ENCODE assay signal across 35 cellular contexts in the genomic region with DNA sequence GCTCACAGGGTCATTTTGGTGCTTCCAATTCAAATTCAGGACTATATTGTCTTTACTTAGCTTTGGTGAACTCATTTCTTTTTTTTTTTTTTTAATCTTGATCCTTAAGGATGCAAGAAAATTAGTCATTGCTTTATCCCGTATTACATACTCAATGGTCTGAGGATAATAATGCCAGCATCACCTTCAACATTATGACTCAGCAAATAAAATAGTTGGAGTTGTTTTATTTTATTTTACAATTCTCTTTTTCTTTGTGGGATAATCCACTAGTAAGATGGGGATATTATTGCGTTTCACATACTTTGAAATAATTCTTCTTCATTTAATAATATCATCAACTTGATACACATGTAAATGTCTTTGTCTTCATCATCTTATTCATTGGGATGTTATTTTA.
"Had no signal": no experiment of that assay in that cellular context is flagged by ENCODE, and none has a peak within 500 bp of the region (broad histone marks: within the 10 kb centered on the region; RNA-seq: fewer than 3 reads in every experiment).

No MANE protein-coding gene starts in this region.

- H3K4me3 ChIP-seq: ascending aorta, cardiac muscle cell had no signal

- FAIRE-seq: bronchial epithelial cell, TTC549 had no signal

- H3K27ac Mint-ChIP-seq: activated B cell treated with CpG ODN at 0.5 μM for 24 hours; activated CD4-positive, alpha-beta memory T cell treated with anti-CD3 and anti-CD28 coated beads for 36 hours; activated CD4-positive, alpha-beta T cell treated with anti-CD3 and anti-CD28 coated beads, Interleukin-2, amount 10 ng/mL, durations not matched to agents 24 days and 14 days; activated CD8-positive, alpha-beta T cell treated with anti-CD3 and anti-CD28 coated beads for 36 hours; activated naive CD4-positive, alpha-beta T cell treated with anti-CD3 and anti-CD28 coated beads, Interleukin-2, amount 10 ng/mL, durations not matched to agents 7 days and 5 days; activated naive CD4-positive, alpha-beta T cell treated with anti-CD3 and anti-CD28 coated beads, Interleukin-2, amount 50 U/mL, for 24 hours; activated naive CD8-positive, alpha-beta T cell; activated naive CD8-positive, alpha-beta T cell treated with anti-CD3 and anti-CD28 coated beads, Interleukin-2, amount 10 ng/mL, durations not matched to agents 7 days and 5 days; activated naive CD8-positive, alpha-beta T cell treated with anti-CD3 and anti-CD28 coated beads, Interleukin-2, amount 50 U/mL, for 24 hours; activated T-cell treated with anti-CD3 and anti-CD28 coated beads, Interleukin-2, amount 50 U/mL, for 24 hours; activated T-helper 2 cell treated with anti-CD3 and anti-CD28 coated beads, Interferon-gamma antibody, Interleukin-2, Interleukin-4, amounts not matched to agents 10 μg/mL and 5 μg/mL and 100 μg/mL, durations not matched to agents 14 hours and 24 hours and 36 hours; brain; T-cell; T-helper 17 cell had no signal

- H3K36me3 Mint-ChIP-seq: activated CD4-positive, alpha-beta memory T cell treated with anti-CD3 and anti-CD28 coated beads for 36 hours; activated naive CD4-positive, alpha-beta T cell treated with anti-CD3 and anti-CD28 coated beads, Interleukin-2, amount 10 ng/mL, durations not matched to agents 7 days and 5 days; activated naive CD4-positive, alpha-beta T cell treated with anti-CD3 and anti-CD28 coated beads, Interleukin-2, amount 50 U/mL, for 24 hours; activated naive CD8-positive, alpha-beta T cell; activated naive CD8-positive, alpha-beta T cell treated with anti-CD3 and anti-CD28 coated beads, Interleukin-2, amount 10 ng/mL, durations not matched to agents 7 days and 5 days; brain; T-cell had no signal

- H3K4me1 ChIP-seq: ascending aorta had no signal

- H3K27me3 Mint-ChIP-seq: activated B cell treated with CpG ODN at 0.5 μM for 24 hours; activated CD4-positive, alpha-beta memory T cell treated with anti-CD3 and anti-CD28 coated beads for 36 hours; activated CD4-positive, alpha-beta T cell treated with anti-CD3 and anti-CD28 coated beads, Interleukin-2, amount 10 ng/mL, durations not matched to agents 24 days and 14 days; activated CD8-positive, alpha-beta T cell treated with anti-CD3 and anti-CD28 coated beads for 36 hours; activated naive CD4-positive, alpha-beta T cell treated with anti-CD3 and anti-CD28 coated beads, Interleukin-2, amount 10 ng/mL, durations not matched to agents 7 days and 5 days; activated naive CD4-positive, alpha-beta T cell treated with anti-CD3 and anti-CD28 coated beads, Interleukin-2, amount 50 U/mL, for 24 hours; activated naive CD8-positive, alpha-beta T cell; activated naive CD8-positive, alpha-beta T cell treated with anti-CD3 and anti-CD28 coated beads, Interleukin-2, amount 10 ng/mL, durations not matched to agents 7 days and 5 days; activated naive CD8-positive, alpha-beta T cell treated with anti-CD3 and anti-CD28 coated beads, Interleukin-2, amount 50 U/mL, for 24 hours; activated T-cell treated with anti-CD3 and anti-CD28 coated beads, Interleukin-2, amount 50 U/mL, for 24 hours; brain; central memory CD8-positive, alpha-beta T cell; T-cell; T-helper 17 cell had no signal

- H3K27ac ChIP-seq: ascending aorta, cardiac muscle cell, VCaP had no signal

- DNase-seq: activated B cell treated with CpG ODN at 0.5 μM for 24 hours; activated CD4-positive, alpha-beta memory T cell treated with anti-CD3 and anti-CD28 coated beads for 36 hours; activated CD4-positive, alpha-beta T cell treated with anti-CD3 and anti-CD28 coated beads for 4 hours; activated CD4-positive, alpha-beta T cell treated with anti-CD3 and anti-CD28 coated beads, Interleukin-2, amount 10 ng/mL, durations not matched to agents 24 days and 14 days; activated CD4-positive, alpha-beta T cell treated with anti-CD3 and anti-CD28 coated beads, Interleukin-2, amount 50 U/mL, for 1 hour; activated CD4-positive, alpha-beta T cell treated with anti-CD3 and anti-CD28 coated beads, Interleukin-2, amount 50 U/mL, for 4 hours; activated CD4-positive, CD25-positive, alpha-beta regulatory T cell treated with anti-CD3 and anti-CD28 coated beads, Interleukin-2, amount 50 U/mL, for 72 hours; activated CD8-positive, alpha-beta memory T cell treated with anti-CD3 and anti-CD28 coated beads, Interleukin-2, amount 50 U/mL, for 4 hours; activated CD8-positive, alpha-beta T cell treated with anti-CD3 and anti-CD28 coated beads for 36 hours; activated effector memory CD4-positive, alpha-beta T cell treated with Interleukin-2 at 50 U/mL for 16 hours; activated gamma-delta T cell; activated naive CD4-positive, alpha-beta T cell treated with anti-CD3 and anti-CD28 coated beads, Interleukin-2, amount 10 ng/mL, durations not matched to agents 7 days and 5 days; activated naive CD4-positive, alpha-beta T cell treated with Interleukin-2 at 50 U/mL for 16 hours; activated naive CD8-positive, alpha-beta T cell treated with anti-CD3 and anti-CD28 coated beads, Interleukin-2, amount 10 ng/mL, durations not matched to agents 7 days and 5 days; activated naive CD8-positive, alpha-beta T cell treated with anti-CD3 and anti-CD28 coated beads, Interleukin-2, amount 50 U/mL, for 24 hours; activated T-cell treated with anti-CD3 and anti-CD28 coated beads for 4 hours; activated T-cell treated with anti-CD3 and anti-CD28 coated beads, Interleukin-2, amount 50 U/mL, for 24 hours; activated T-cell treated with anti-CD3 and anti-CD28 coated beads, Interleukin-2, amount 50 U/mL, for 48 hours; amygdala; anterior cingulate cortex; caudate nucleus; cerebellar nuclear complex; T-cell; T-helper 17 cell; T1000 had no signal

- H3K27me3 ChIP-seq: ascending aorta had no signal

- H3K9me3 Mint-ChIP-seq: activated CD4-positive, alpha-beta T cell treated with anti-CD3 and anti-CD28 coated beads, Interleukin-2, amount 10 ng/mL, durations not matched to agents 24 days and 14 days; activated CD8-positive, alpha-beta T cell treated with anti-CD3 and anti-CD28 coated beads for 36 hours; activated naive CD4-positive, alpha-beta T cell treated with anti-CD3 and anti-CD28 coated beads, Interleukin-2, amount 10 ng/mL, durations not matched to agents 7 days and 5 days; activated naive CD4-positive, alpha-beta T cell treated with anti-CD3 and anti-CD28 coated beads, Interleukin-2, amount 50 U/mL, for 24 hours; activated naive CD8-positive, alpha-beta T cell treated with anti-CD3 and anti-CD28 coated beads, Interleukin-2, amount 10 ng/mL, durations not matched to agents 7 days and 5 days; activated T-cell treated with anti-CD3 and anti-CD28 coated beads, Interleukin-2, amount 50 U/mL, for 24 hours; brain had no signal

- H3K4me3 Mint-ChIP-seq: activated B cell treated with CpG ODN at 0.5 μM for 24 hours; activated CD4-positive, alpha-beta memory T cell treated with anti-CD3 and anti-CD28 coated beads for 36 hours; activated CD4-positive, alpha-beta T cell treated with anti-CD3 and anti-CD28 coated beads, Interleukin-2, amount 10 ng/mL, durations not matched to agents 24 days and 14 days; activated CD8-positive, alpha-beta T cell treated with anti-CD3 and anti-CD28 coated beads for 36 hours; activated naive CD4-positive, alpha-beta T cell treated with anti-CD3 and anti-CD28 coated beads, Interleukin-2, amount 10 ng/mL, durations not matched to agents 7 days and 5 days; activated naive CD4-positive, alpha-beta T cell treated with anti-CD3 and anti-CD28 coated beads, Interleukin-2, amount 50 U/mL, for 24 hours; activated naive CD8-positive, alpha-beta T cell; activated naive CD8-positive, alpha-beta T cell treated with anti-CD3 and anti-CD28 coated beads, Interleukin-2, amount 10 ng/mL, durations not matched to agents 7 days and 5 days; activated naive CD8-positive, alpha-beta T cell treated with anti-CD3 and anti-CD28 coated beads, Interleukin-2, amount 50 U/mL, for 24 hours; activated T-cell treated with anti-CD3 and anti-CD28 coated beads, Interleukin-2, amount 50 U/mL, for 24 hours; brain; central memory CD8-positive, alpha-beta T cell; T-cell; T-helper 17 cell had no signal

- H3K36me3 ChIP-seq: ascending aorta, cardiac muscle cell had no signal

- H3K4me1 Mint-ChIP-seq: activated B cell treated with CpG ODN at 0.5 μM for 24 hours; activated CD4-positive, alpha-beta T cell treated with anti-CD3 and anti-CD28 coated beads, Interleukin-2, amount 10 ng/mL, durations not matched to agents 24 days and 14 days; activated naive CD4-positive, alpha-beta T cell treated with anti-CD3 and anti-CD28 coated beads, Interleukin-2, amount 10 ng/mL, durations not matched to agents 7 days and 5 days; activated naive CD4-positive, alpha-beta T cell treated with anti-CD3 and anti-CD28 coated beads, Interleukin-2, amount 50 U/mL, for 24 hours; activated naive CD8-positive, alpha-beta T cell treated with anti-CD3 and anti-CD28 coated beads, Interleukin-2, amount 10 ng/mL, durations not matched to agents 7 days and 5 days; activated naive CD8-positive, alpha-beta T cell treated with anti-CD3 and anti-CD28 coated beads, Interleukin-2, amount 50 U/mL, for 24 hours; brain; central memory CD8-positive, alpha-beta T cell; T-cell; T-helper 17 cell had no signal

- ATAC-seq: activated CD8-positive, alpha-beta T cell treated with anti-CD3 and anti-CD28 coated beads for 36 hours; activated naive CD8-positive, alpha-beta T cell treated with anti-CD3 and anti-CD28 coated beads, Interleukin-2, amount 50 U/mL, for 24 hours; T-cell; T-helper 17 cell had no signal

- H3K9me3 ChIP-seq: ascending aorta had no signal
